Comparison of ENCODE assay signal across 21 cellular contexts in the genomic region with DNA sequence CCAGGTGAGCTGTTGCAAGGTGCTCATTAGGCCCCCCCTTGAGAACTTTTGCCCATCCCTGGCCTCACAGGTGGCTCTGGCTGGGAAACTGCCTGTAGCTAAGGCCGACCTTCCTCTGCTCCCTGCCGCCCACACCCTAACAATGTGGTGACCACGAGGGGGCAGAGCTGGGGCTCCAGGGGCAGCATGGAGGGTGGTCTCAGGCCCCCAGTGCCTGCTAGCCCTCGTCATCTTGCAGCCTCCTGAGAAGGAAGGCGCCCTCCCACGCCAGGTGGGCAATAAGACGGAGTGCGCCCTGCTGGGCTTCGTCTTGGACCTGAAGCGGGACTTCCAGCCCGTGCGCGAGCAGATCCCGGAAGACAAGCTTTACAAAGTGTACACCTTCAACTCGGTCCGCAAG. TPM values are rescaled to one million over a fixed set of nuclear protein-coding genes. Genes with fewer than 3 reads are reported as not detected.
DNase-seq lines count a peak whose midpoint lies in the region; ATAC-seq and TF ChIP-seq lines count a peak whose summit lies in the region.
"Had no signal": no experiment of that assay in that cellular context is flagged by ENCODE, and none has a peak within 500 bp of the region (broad histone marks: within the 10 kb centered on the region; RNA-seq: fewer than 3 reads in every experiment).

No MANE protein-coding gene starts in this region.

- intact Hi-C loops in activated CD8-positive, alpha-beta T cell treated with anti-CD3 and anti-CD28 coated beads for 36 hours (cut with micrococcal nuclease): no loop called here

- peaks cover 54% of the 10 kb centered on the region for H3K27me3 ChIP-seq in WERI-Rb-1 (ENCODE audit: insufficient read depth, low read depth, severe bottlenecking)
- H3K27me3 ChIP-seq: Peyer's patch had no signal

- peak; percentile 21 for DNase-seq in NCI-H82 (lab: John Stamatoyannopoulos, UW)
- no peak for DNase-seq in NCI-H82 treated with DMSO at 0.1 percent for 48 hours (lab: John Stamatoyannopoulos, UW; ENCODE audit: unreplicated experiment)
- DNase-seq in HuH-7 (ENCODE audit: low spot score): peak; percentile 32
- no peak for DNase-seq in WERI-Rb-1
- DNase-seq in activated CD8-positive, alpha-beta T cell treated with anti-CD3 and anti-CD28 coated beads for 36 hours: no peak
- DNase-seq in ACHN: no peak
- DNase-seq in SHP77 treated with DMSO at 0.1 percent for 48 hours (lab: John Stamatoyannopoulos, UW): no peak
- DNase-seq: CD8-positive, alpha-beta memory T cell; EL; GM23248; NCI-H1417; NCI-H187 treated with DMSO at 0.1 percent for 48 hours; NCI-H345; NCI-H69; Peyer's patch had no signal

- in situ Hi-C loops in ACHN (cut with HindIII; ENCODE audit: low pct_ligation_motif_present, low pct_unique_long_range_greater_than_20kb, low sequenced_read_pairs): no loop called here

- no peak overlapping the region for H3K27ac Mint-ChIP-seq in activated CD8-positive, alpha-beta T cell treated with anti-CD3 and anti-CD28 coated beads for 36 hours
- H3K27ac Mint-ChIP-seq: CD8-positive, alpha-beta memory T cell had no signal

- CTCF ChIA-PET in activated CD8-positive, alpha-beta T cell treated with anti-CD3 and anti-CD28 coated beads for 36 hours (lab: Charles Lee): interaction anchor here (0.8 to 3.1 kb wide), 2 partner anchors 10 to 86 kb away, joined by 3 to 9 read pairs; no protein-coding TSS in a partner anchor

- H3K4me3 ChIP-seq in WERI-Rb-1 (ENCODE audit: low read depth, low read length): no peak overlapping the region
- H3K4me3 ChIP-seq: BLaER1 treated with 17β-estradiol and CSF1 and Interleukin-3, amounts not matched to agents 10 nM and 100 nM; GM23248; Peyer's patch had no signal

- no peaks in the 10 kb centered on the region for H3K36me3 Mint-ChIP-seq in activated CD8-positive, alpha-beta T cell treated with anti-CD3 and anti-CD28 coated beads for 36 hours (ENCODE audit: low read depth)
- H3K36me3 Mint-ChIP-seq: CD8-positive, alpha-beta memory T cell had no signal

- 0 out of 2 replicates have a peak, but pooled peaks have one; percentile 2 for TF ChIP-seq CTCF in WERI-Rb-1 (IDR thresholded peaks at IDR 0.05; ENCODE audit: low read depth, low read length)
- no peak for TF ChIP-seq CTCF in activated CD8-positive, alpha-beta T cell treated with anti-CD3 and anti-CD28 coated beads for 36 hours (IDR thresholded peaks at IDR 0.05)

- no peaks in the 10 kb centered on the region for H3K4me1 Mint-ChIP-seq in activated CD8-positive, alpha-beta T cell treated with anti-CD3 and anti-CD28 coated beads for 36 hours (ENCODE audit: low read depth)
- H3K4me1 Mint-ChIP-seq: CD8-positive, alpha-beta memory T cell had no signal

- H3K36me3 ChIP-seq in WERI-Rb-1: peaks cover 46% of the 10 kb centered on the region
- H3K36me3 ChIP-seq: BLaER1 treated with 17β-estradiol and CSF1 and Interleukin-3, amounts not matched to agents 10 nM and 100 nM; Peyer's patch had no signal

- no peaks in the 10 kb centered on the region for H3K9me3 Mint-ChIP-seq in activated CD8-positive, alpha-beta T cell treated with anti-CD3 and anti-CD28 coated beads for 36 hours
- H3K9me3 Mint-ChIP-seq: CD8-positive, alpha-beta memory T cell had no signal

- H3K27ac ChIP-seq in WERI-Rb-1: no peak overlapping the region
- H3K27ac ChIP-seq: GM23248, Peyer's patch had no signal

- POLR2A ChIA-PET in activated CD8-positive, alpha-beta T cell treated with anti-CD3 and anti-CD28 coated beads for 36 hours (lab: Charles Lee): no interaction called here

- H3K9me3 ChIP-seq in WERI-Rb-1 (ENCODE audit: severe bottlenecking): no peaks in the 10 kb centered on the region
- H3K9me3 ChIP-seq: BLaER1 treated with 17β-estradiol and CSF1 and Interleukin-3, amounts not matched to agents 10 nM and 100 nM; Peyer's patch had no signal

- no peak overlapping the region for H3K4me3 Mint-ChIP-seq in activated CD8-positive, alpha-beta T cell treated with anti-CD3 and anti-CD28 coated beads for 36 hours
- H3K4me3 Mint-ChIP-seq: CD8-positive, alpha-beta memory T cell had no signal

- H3K27me3 Mint-ChIP-seq in activated CD8-positive, alpha-beta T cell treated with anti-CD3 and anti-CD28 coated beads for 36 hours: no peaks in the 10 kb centered on the region

- ATAC-seq in activated CD8-positive, alpha-beta T cell treated with anti-CD3 and anti-CD28 coated beads for 36 hours: no peak
- ATAC-seq in GM19351 (IDR thresholded peaks at IDR 0.05; ENCODE audit: unreplicated experiment): no peak
- ATAC-seq: Right ventricle myocardium inferior had no signal

RNA-seq across cellular contexts. Expression of a gene that starts 32.4 kb away (rescaled TPM):
- not detected for total RNA-seq in activated CD8-positive, alpha-beta T cell treated with anti-CD3 and anti-CD28 coated beads for 36 hours
- total RNA-seq: A172; CD8-positive, alpha-beta memory T cell; GM23248; HT1080; Peyer's patch; Right ventricle myocardium inferior had no signal

RNA-seq across cellular contexts. Expression of a gene that starts 49.1 kb away (rescaled TPM):
- total RNA-seq in activated CD8-positive, alpha-beta T cell treated with anti-CD3 and anti-CD28 coated beads for 36 hours: 10 to 100 TPM; 18.5 to 21.3 TPM

RNA-seq across cellular contexts. Expression of a gene that starts 55.0 kb away (rescaled TPM):
- not detected for total RNA-seq in activated CD8-positive, alpha-beta T cell treated with anti-CD3 and anti-CD28 coated beads for 36 hours
- total RNA-seq: A172; CD8-positive, alpha-beta memory T cell; T-helper 1 cell treated with Interleukin-12 subunit alpha and Interleukin-12 subunit beta and Interleukin-4 antibody, amounts not matched to agents 30 ng/mL and 1 ng/mL, for 36 hours had no signal

Comparison
In these comparisons a context has a peak if more than half of its experiments do, and no peak if none do; other contexts are left out.
1. DNase-seq: peak in NCI-H82 (single experiment) and HuH-7 (single experiment); none in NCI-H82 treated with DMSO at 0.1 percent for 48 hours (single experiment), WERI-Rb-1 (single experiment), activated CD8-positive, alpha-beta T cell treated with anti-CD3 and anti-CD28 coated beads for 36 hours (single experiment), ACHN (single experiment) and SHP77 treated with DMSO at 0.1 percent for 48 hours (single experiment).